ENCODE assay signal across 27 cellular contexts in the genomic region with DNA sequence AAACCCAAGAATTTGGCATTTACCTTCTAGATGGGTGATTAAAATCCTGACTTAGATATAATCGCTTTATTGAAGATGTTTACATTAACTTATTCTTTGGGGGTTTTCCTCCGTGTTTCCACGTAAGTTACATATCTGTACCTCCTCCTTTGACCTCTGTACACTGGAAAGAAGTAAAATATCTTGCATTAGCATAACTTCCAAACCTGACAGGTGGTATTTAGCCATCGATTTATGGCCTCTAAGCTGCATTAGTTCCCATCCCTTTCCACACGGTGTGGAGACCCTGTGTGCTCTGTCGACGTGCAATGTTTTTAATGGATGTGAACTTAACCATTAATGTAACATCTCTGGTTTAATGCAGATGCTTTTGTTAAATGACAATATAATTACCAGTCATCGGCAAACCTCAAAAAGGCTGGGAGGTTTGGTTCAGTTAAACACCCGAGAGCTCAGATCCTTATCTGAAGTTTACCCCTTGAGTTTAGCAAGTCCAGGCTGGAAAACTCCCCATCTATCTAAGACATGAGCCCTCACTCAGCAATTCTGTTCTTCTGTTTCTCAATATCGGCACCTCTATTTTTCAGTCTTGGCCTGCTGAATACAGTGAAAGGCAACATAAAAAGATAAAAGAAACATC.
DNase-seq lines count a peak whose midpoint lies in the region; ATAC-seq, FAIRE-seq and TF ChIP-seq lines count a peak whose summit lies in the region.
"Had no signal": no experiment of that assay in that cellular context is flagged by ENCODE, and none has a peak within 500 bp of the region (broad histone marks: within the 10 kb centered on the region; RNA-seq: fewer than 3 reads in every experiment).

No MANE protein-coding gene starts in this region.

- DNase-seq in A549 (ENCODE audit: low read depth in 1 of 2, low spot score in 1 of 2) (no peak), DND-41 (no peak), hepatocyte (ENCODE audit: low spot score) (peak; percentile 11), heart left ventricle (no peak), coronary artery (ENCODE audit: low spot score) (no peak)
- DNase-seq in T-helper 2 cell treated with Interferon-gamma antibody and Interleukin-4, amounts not matched to agents 5 μg/mL and 100 μg/mL, for 36 hours (ENCODE audit: low spot score): no peak
- DNase-seq: activated CD4-positive, alpha-beta T cell treated with anti-CD3 and anti-CD28 coated beads, Interleukin-2, amount 50 U/mL, for 4 hours; adrenal gland; brain microvascular endothelial cell; Calu3; DMS79 treated with DMSO at 0.1 percent for 48 hours; kidney; lower lobe of right lung; NCI-H1694 treated with DMSO at 0.1 percent for 48 hours; NCI-H510A; nephron progenitor cell; NK-92 treated with Interleukin-12 subunit alpha and Interleukin-12 subunit beta, amount 100 ng/mL, for 24 hours; SHP77; stimulated activated CD4-positive, alpha-beta T cell treated with anti-CD3 and anti-CD28 coated beads, Interleukin-1b, Interleukin-23, amount 100 ng/mL, for 48 hours; T-helper 9 cell; tibial artery had no signal

- CTCF ChIA-PET in A549 (lab: Yijun Ruan, JAX): no interaction called here

- H3K36me3 Mint-ChIP-seq in T-helper 2 cell treated with Interferon-gamma antibody and Interleukin-4, amounts not matched to agents 5 μg/mL and 100 μg/mL, for 36 hours (ENCODE audit: low read depth): peaks cover 26% of the 10 kb centered on the region

- no peaks in the 10 kb centered on the region for H3K36me3 ChIP-seq in DND-41 (ENCODE audit: insufficient read depth, low read length)
- no peaks in the 10 kb centered on the region for H3K36me3 ChIP-seq in hepatocyte (replicated peaks; ENCODE audit: insufficient read depth, low read depth)
- H3K36me3 ChIP-seq in heart left ventricle: no peaks in the 10 kb centered on the region
- H3K36me3 ChIP-seq: adrenal gland, brain microvascular endothelial cell, lower lobe of right lung, tibial artery had no signal

- H3K4me1 Mint-ChIP-seq in T-helper 2 cell treated with Interferon-gamma antibody and Interleukin-4, amounts not matched to agents 5 μg/mL and 100 μg/mL, for 36 hours (ENCODE audit: low read depth): peaks cover 68% of the 10 kb centered on the region

- 87% methylated on average over 10 of the region's 10 CpGs for WGBS in A549 (ENCODE audit: missing lambda C conversion rate)
- 37% methylated on average over 10 of the region's 10 CpGs for WGBS in hepatocyte (ENCODE audit: low lambda C conversion rate, missing lambda C conversion rate)
- 64 to 73% (median 69%) methylated on average over 10 of the region's 10 CpGs for whole genome bisulfite sequencing in heart left ventricle, 4 donors

- TF ChIP-seq RAD21 in A549 (conservative IDR thresholded peaks at IDR 0.05 in 1 of 2, IDR thresholded peaks at IDR 0.05 in 1 of 2): no peak

- intact Hi-C loops in heart left ventricle (cut with DNase I): no loop called here

- H3K27me3 Mint-ChIP-seq in T-helper 2 cell treated with Interferon-gamma antibody and Interleukin-4, amounts not matched to agents 5 μg/mL and 100 μg/mL, for 36 hours (ENCODE audit: low read depth): no peaks in the 10 kb centered on the region

- peak overlapping the region; percentile 87 for H3K27ac Mint-ChIP-seq in T-helper 2 cell treated with Interferon-gamma antibody and Interleukin-4, amounts not matched to agents 5 μg/mL and 100 μg/mL, for 36 hours
- H3K27ac Mint-ChIP-seq: nephron progenitor cell had no signal

- peaks cover 4% of the 10 kb centered on the region; the same call in 1 of the 3 replicates for H3K4me1 ChIP-seq in A549
- H3K4me1 ChIP-seq in DND-41 (ENCODE audit: insufficient read depth, low read length): peaks cover 15% of the 10 kb centered on the region
- peaks cover 3% of the 10 kb centered on the region for H3K4me1 ChIP-seq in hepatocyte (ENCODE audit: insufficient read depth)
- H3K4me1 ChIP-seq in heart left ventricle: no peaks in the 10 kb centered on the region
- H3K4me1 ChIP-seq: adrenal gland, lower lobe of right lung, tibial artery had no signal

- no peaks in the 10 kb centered on the region for H3K9me2 ChIP-seq in hepatocyte (replicated peaks; ENCODE audit: insufficient read depth)

- no peak overlapping the region for H3K9ac ChIP-seq in DND-41 (ENCODE audit: low read depth, low read length)

- no peaks in the 10 kb centered on the region for H4K20me1 ChIP-seq in DND-41 (ENCODE audit: insufficient read depth, low read length)
- no peaks in the 10 kb centered on the region for H4K20me1 ChIP-seq in hepatocyte (ENCODE audit: insufficient read depth, poor library complexity, severe bottlenecking)

- no peak for TF ChIP-seq CTCF in A549 (IDR thresholded peaks at IDR 0.05)
- no peak for TF ChIP-seq CTCF in DND-41 (IDR thresholded peaks at IDR 0.05; ENCODE audit: borderline replicate concordance, extremely low read depth, low read length, poor library complexity, severe bottlenecking)
- no peak for TF ChIP-seq CTCF in hepatocyte (IDR thresholded peaks at IDR 0.05; ENCODE audit: poor library complexity)
- TF ChIP-seq CTCF in heart left ventricle (IDR thresholded peaks at IDR 0.05): no peak
- no peak for TF ChIP-seq CTCF in coronary artery (IDR thresholded peaks at IDR 0.05)

- POLR2A ChIA-PET in A549 (lab: Yijun Ruan, JAX): no interaction called here

- no peak overlapping the region for H3K4me3 ChIP-seq in A549
- H3K4me3 ChIP-seq in DND-41 (ENCODE audit: low read depth in 1 of 2, low read length in 2 of 2): no peak overlapping the region
- no peak overlapping the region for H3K4me3 ChIP-seq in hepatocyte
- no peak overlapping the region for H3K4me3 ChIP-seq in heart left ventricle
- no peak overlapping the region for H3K4me3 ChIP-seq in coronary artery
- H3K4me3 ChIP-seq: adrenal gland, lower lobe of right lung, skin epidermis, tibial artery had no signal

- H3K4me2 ChIP-seq in A549 (0 out of 3 replicates have a peak overlapping the region, but pooled peaks have one; percentile 2), DND-41 (ENCODE audit: insufficient read depth, low read length) (no peak overlapping the region), hepatocyte (peak overlapping the region; percentile 52)

- peak; percentile 18 for FAIRE-seq in A549 (lab: Jason Lieb, UNC)
- FAIRE-seq: endothelial cell of umbilical vein, GM18507, kidney had no signal

- H3K9me3 Mint-ChIP-seq in T-helper 2 cell treated with Interferon-gamma antibody and Interleukin-4, amounts not matched to agents 5 μg/mL and 100 μg/mL, for 36 hours: no peaks in the 10 kb centered on the region
- H3K9me3 Mint-ChIP-seq: nephron progenitor cell had no signal

- TF ChIP-seq POLR2A in A549 (IDR thresholded peaks at IDR 0.05; ENCODE audit: low read length): no peak
- no peak for TF ChIP-seq POLR2A in heart left ventricle (IDR thresholded peaks at IDR 0.05)

- no peak for TF ChIP-seq EP300 in A549 (IDR thresholded peaks at IDR 0.05)

- H3K79me2 ChIP-seq in DND-41 (ENCODE audit: insufficient read depth, low read length) (no peaks in the 10 kb centered on the region), hepatocyte (no peaks in the 10 kb centered on the region)

- H3K27me3 ChIP-seq in DND-41 (ENCODE audit: insufficient read depth, low read length, poor library complexity) (no peaks in the 10 kb centered on the region), hepatocyte (peaks cover 3% of the 10 kb centered on the region), heart left ventricle (peaks cover 0 to under 1% (median 0%) of the 10 kb centered on the region in 9 donors)
- H3K27me3 ChIP-seq: brain microvascular endothelial cell had no signal

- H3K27ac ChIP-seq in A549: peak overlapping the region in 1 of 2 experiments; percentile 31; a peak in 3 of 6 replicates
- H3K27ac ChIP-seq in DND-41 (ENCODE audit: low read length): peak overlapping the region; percentile 39; the same call in 1 of the 2 replicates
- peak overlapping the region; percentile 41 for H3K27ac ChIP-seq in hepatocyte
- H3K27ac ChIP-seq in heart left ventricle: no peak overlapping the region
- no peak overlapping the region for H3K27ac ChIP-seq in coronary artery
- H3K27ac ChIP-seq: adrenal gland, brain microvascular endothelial cell, C4-2B, lower lobe of right lung, tibial artery had no signal

- H3K4me3 Mint-ChIP-seq in T-helper 2 cell treated with Interferon-gamma antibody and Interleukin-4, amounts not matched to agents 5 μg/mL and 100 μg/mL, for 36 hours: peak overlapping the region; percentile 69
- H3K4me3 Mint-ChIP-seq: nephron progenitor cell had no signal

- ATAC-seq in A549: no peak
- ATAC-seq in DND-41 (ENCODE audit: insufficient read depth, low read depth): peak; percentile 33; the same call in 1 of the 3 replicates
- ATAC-seq in heart left ventricle: no peak
- ATAC-seq in HG03520 (IDR thresholded peaks at IDR 0.05; ENCODE audit: unreplicated experiment): no peak
- ATAC-seq: lower lobe of right lung, PC-3 had no signal

- no peaks in the 10 kb centered on the region for H3K9me3 ChIP-seq in A549
- H3K9me3 ChIP-seq in DND-41 (ENCODE audit: insufficient read depth, low read length, severe bottlenecking): no peaks in the 10 kb centered on the region
- no peaks in the 10 kb centered on the region for H3K9me3 ChIP-seq in hepatocyte (ENCODE audit: low read depth)
- H3K9me3 ChIP-seq in heart left ventricle: no peaks in the 10 kb centered on the region
- H3K9me3 ChIP-seq: adrenal gland, lower lobe of right lung, tibial artery had no signal

- 0 out of 2 replicates have a peak overlapping the region, but pooled peaks have one; percentile 24 for H2AFZ ChIP-seq in DND-41 (ENCODE audit: low read depth, low read length)
- H2AFZ ChIP-seq in hepatocyte: peak overlapping the region; percentile 21

TF ChIP-seq in A549, 52 proteins besides CTCF, POLR2A, EP300 and RAD21 (continues in another document):
- TF ChIP-seq CHD4 (IDR thresholded peaks at IDR 0.05; ENCODE audit: borderline replicate concordance): no peak
- no peak for TF ChIP-seq HEYL (CRISPR knock-in tag; IDR thresholded peaks at IDR 0.05)
- no peak for TF ChIP-seq BCL3 (IDR thresholded peaks at IDR 0.05)
- no peak for TF ChIP-seq POLR2AphosphoS2 (conservative IDR thresholded peaks at IDR 0.05; ENCODE audit: low read length)
- no peak for TF ChIP-seq EHMT2 (IDR thresholded peaks at IDR 0.05; ENCODE audit: low read depth)
- no peak for TF ChIP-seq HDAC2 (IDR thresholded peaks at IDR 0.05)
- no peak for TF ChIP-seq NPAS2 (CRISPR knock-in tag; IDR thresholded peaks at IDR 0.05; ENCODE audit: borderline replicate concordance)
- TF ChIP-seq TFCP2L1 (CRISPR knock-in tag; IDR thresholded peaks at IDR 0.05): no peak
- no peak for TF ChIP-seq GATA3 (IDR thresholded peaks at IDR 0.05; ENCODE audit: borderline replicate concordance)

Comparison
In these comparisons a context has a peak if more than half of its experiments do, and no peak if none do; other contexts are left out.
1. H3K27ac ChIP-seq: peak in DND-41 (single experiment) and hepatocyte (single experiment); none in heart left ventricle (0 of 12) and coronary artery (0 of 2).